21 cellular contexts compared by ENCODE assay signal in genomic region chr4:3492741-3493719, GRCh38. TPM values are rescaled to one million over a fixed set of nuclear protein-coding genes. Genes with fewer than 3 reads are reported as not detected.
A peak's percentile ranks its signal among the peaks of the same experiment; 100 is the strongest.
DNase-seq lines count a peak whose midpoint lies in the region; ATAC-seq and TF ChIP-seq lines count a peak whose summit lies in the region.
"Had no signal": no experiment of that assay in that cellular context is flagged by ENCODE, and none has a peak within 500 bp of the region (broad histone marks: within the 10 kb centered on the region; RNA-seq: fewer than 3 reads in every experiment).

No MANE protein-coding gene starts in this region.

- H3K4me2 ChIP-seq in osteoblast (ENCODE audit: insufficient read depth, low read length): no peak overlapping the region

- H3K4me3 ChIP-seq in fibroblast of mammary gland (ENCODE audit: control insufficient read depth, low read depth, low read length) (no peak overlapping the region), osteoblast (ENCODE audit: insufficient read depth, low read length) (no peak overlapping the region)
- H3K4me3 ChIP-seq: HAP-1 had no signal

- peaks cover 4% of the 10 kb centered on the region for H4K20me1 ChIP-seq in osteoblast (ENCODE audit: insufficient read depth, low read length)

- no peaks in the 10 kb centered on the region for H3K9me3 ChIP-seq in osteoblast (ENCODE audit: low read depth, low read length)
- H3K9me3 ChIP-seq: BE2C, HAP-1 had no signal

- DNase-seq in NCI-H1417 (lab: John Stamatoyannopoulos, UW): peak in 2 of 3 experiments; percentile 53 to 58
- no peak for DNase-seq in NCI-H1417 treated with DMSO at 0.1 percent for 48 hours (lab: John Stamatoyannopoulos, UW)
- peak; percentile 48 for DNase-seq in fibroblast of mammary gland (ENCODE audit: low read depth)
- peak; percentile 94 for DNase-seq in osteoblast (ENCODE audit: insufficient read length, low spot score, missing footprints)
- DNase-seq in SKM-1 treated with dmso at 0.1 percent for 144 hours (lab: John Stamatoyannopoulos, UW; ENCODE audit: unreplicated experiment): no peak
- no peak for DNase-seq in SIG-M5 treated with dmso at 0.1 percent for 504 hours (lab: John Stamatoyannopoulos, UW; ENCODE audit: unreplicated experiment)
- DNase-seq: BE2C; CD8-positive, alpha-beta T cell; DMS79 treated with DMSO at 0.1 percent for 48 hours; MV-4-11; NCI-H146; NCI-H2081; NCI-H510A treated with DMSO at 0.1 percent for 48 hours; NCI-H82; SHP77 had no signal

- TF ChIP-seq CTCF in fibroblast of mammary gland (conservative IDR thresholded peaks at IDR 0.05; ENCODE audit: control insufficient read depth, insufficient read depth, low read depth, low read length) (no peak), osteoblast (IDR thresholded peaks at IDR 0.05; ENCODE audit: extremely low read depth, low read depth, low read length) (no peak)

- peaks cover 3% of the 10 kb centered on the region for H3K27me3 ChIP-seq in osteoblast (ENCODE audit: insufficient read depth, low read length)

- no peaks in the 10 kb centered on the region for H3K36me3 ChIP-seq in osteoblast (ENCODE audit: insufficient read depth, low read length)
- H3K36me3 ChIP-seq: BE2C, HAP-1 had no signal

- H3K27ac ChIP-seq in osteoblast (ENCODE audit: low read depth, low read length): peak overlapping the region; percentile 48
- H3K27ac ChIP-seq: 22Rv1 had no signal

- peaks cover 24% of the 10 kb centered on the region for H3K4me1 ChIP-seq in osteoblast (ENCODE audit: insufficient read depth, low read length)
- H3K4me1 ChIP-seq: BE2C, HAP-1 had no signal

- no peaks in the 10 kb centered on the region for H3K79me2 ChIP-seq in osteoblast (ENCODE audit: insufficient read depth, low read length)

- ATAC-seq in SK-N-SH treated with all-trans-retinoic acid at 6 μM for 48 hours (peak; percentile 22), GM21515 (IDR thresholded peaks at IDR 0.05; ENCODE audit: unreplicated experiment) (no peak)
- ATAC-seq: CD8-positive, alpha-beta T cell; Panc1 had no signal

- no peak overlapping the region for H2AFZ ChIP-seq in osteoblast (ENCODE audit: low read length)

TF ChIP-seq in SK-N-SH treated with all-trans-retinoic acid at 6 μM for 48 hours, 23 proteins besides CTCF, POLR2A, EP300 and RAD21:
- TF ChIP-seq ZFP30 (CRISPR knock-in tag; IDR thresholded peaks at IDR 0.05) (no peak), ISL1 (CRISPR knock-in tag; IDR thresholded peaks at IDR 0.05) (no peak), ZNF70 (CRISPR knock-in tag; IDR thresholded peaks at IDR 0.05) (no peak), PPARA (CRISPR knock-in tag; IDR thresholded peaks at IDR 0.05; ENCODE audit: borderline replicate concordance) (no peak), CSDC2 (CRISPR knock-in tag; IDR thresholded peaks at IDR 0.05) (no peak), ZC3H10 (CRISPR knock-in tag; IDR thresholded peaks at IDR 0.05) (no peak), POU6F1 (CRISPR knock-in tag; IDR thresholded peaks at IDR 0.05; ENCODE audit: borderline replicate concordance, low read depth) (no peak), ZFP3 (CRISPR knock-in tag; IDR thresholded peaks at IDR 0.05) (no peak), RARB (CRISPR knock-in tag; IDR thresholded peaks at IDR 0.05) (no peak), TCF4 (CRISPR knock-in tag; IDR thresholded peaks at IDR 0.05; ENCODE audit: borderline replicate concordance) (no peak), ZNF8 (CRISPR knock-in tag; IDR thresholded peaks at IDR 0.05) (no peak), BACH2 (CRISPR knock-in tag; IDR thresholded peaks at IDR 0.05; ENCODE audit: borderline replicate concordance) (no peak)

RNA-seq across cellular contexts. Expression of gene DOK7, which starts 29.9 kb away (rescaled TPM):
- not detected in 2 replicates for total RNA-seq in osteoblast
- total RNA-seq: CD8-positive, alpha-beta T cell; HT1080 had no signal

RNA-seq across cellular contexts. Expression of gene LRPAP1, which starts 39.2 kb away (rescaled TPM):
- 79.3 and 82.9 TPM in 2 replicates for total RNA-seq in osteoblast

RNA-seq across cellular contexts. Expression of gene HGFAC, which starts 51.3 kb away (rescaled TPM):
- not detected in 2 replicates for total RNA-seq in osteoblast
- total RNA-seq: CD8-positive, alpha-beta T cell; HT1080 had no signal

Comparison
In these comparisons a context has a peak if more than half of its experiments do, and no peak if none do; other contexts are left out.
1. DNase-seq: peak in NCI-H1417 (2 of 3), fibroblast of mammary gland (single experiment) and osteoblast (single experiment); none in NCI-H1417 treated with DMSO at 0.1 percent for 48 hours (single experiment), SKM-1 treated with dmso at 0.1 percent for 144 hours (single experiment) and SIG-M5 treated with dmso at 0.1 percent for 504 hours (single experiment).